In genomic region chr7:116223598-116223997, GRCh38 we compare ENCODE assay signal across 16 cellular contexts. TPM values are rescaled to one million over a fixed set of nuclear protein-coding genes. Genes with fewer than 3 reads are reported as not detected.
DNase-seq lines count a peak whose midpoint lies in the region; ATAC-seq and TF ChIP-seq lines count a peak whose summit lies in the region.
"Had no signal": no experiment of that assay in that cellular context is flagged by ENCODE, and none has a peak within 500 bp of the region (broad histone marks: within the 10 kb centered on the region; RNA-seq: fewer than 3 reads in every experiment).

No MANE protein-coding gene starts in this region.

- intact Hi-C loops in activated CD4-positive, alpha-beta T cell treated with anti-CD3 and anti-CD28 coated beads for 36 hours (cut with DNase I, micrococcal nuclease) = no loop called here

- peaks cover 83% of the 10 kb centered on the region for H3K4me1 Mint-ChIP-seq in activated CD4-positive, alpha-beta T cell treated with anti-CD3 and anti-CD28 coated beads for 36 hours
- peaks cover 56 to 73% (median 59%) of the 10 kb centered on the region in 3 donors for H3K4me1 Mint-ChIP-seq in IgD-negative memory B cell
- peaks cover 93% of the 10 kb centered on the region for H3K4me1 Mint-ChIP-seq in chondrocyte (ENCODE audit: low read depth)
- H3K4me1 Mint-ChIP-seq in stimulated activated memory B cell treated with anti-CD40 and anti-IgM and Interleukin-4, amounts not matched to agents 10 μg/mL and 1 μg/mL and 100 μg/mL, for 72 hours = peaks cover 60% of the 10 kb centered on the region

- no peaks in the 10 kb centered on the region for H3K27me3 Mint-ChIP-seq in activated CD4-positive, alpha-beta T cell treated with anti-CD3 and anti-CD28 coated beads for 36 hours
- H3K27me3 Mint-ChIP-seq in IgD-negative memory B cell = no peaks in the 10 kb centered on the region
- no peaks in the 10 kb centered on the region for H3K27me3 Mint-ChIP-seq in chondrocyte (ENCODE audit: low read depth)
- no peaks in the 10 kb centered on the region for H3K27me3 Mint-ChIP-seq in stimulated activated memory B cell treated with anti-CD40 and anti-IgM and Interleukin-4, amounts not matched to agents 10 μg/mL and 1 μg/mL and 100 μg/mL, for 72 hours

- CTCF ChIA-PET in activated CD4-positive, alpha-beta T cell treated with anti-CD3 and anti-CD28 coated beads for 36 hours (lab: Charles Lee) = interaction anchor here (0.6 to 0.9 kb wide), 2 partner anchors 43 to 362 kb away, joined by 3 to 5 read pairs; no protein-coding TSS in a partner anchor

- H3K36me3 Mint-ChIP-seq in activated CD4-positive, alpha-beta T cell treated with anti-CD3 and anti-CD28 coated beads for 36 hours (ENCODE audit: low read depth) = no peaks in the 10 kb centered on the region
- H3K36me3 Mint-ChIP-seq in IgD-negative memory B cell (peaks cover 2% of the 10 kb centered on the region), chondrocyte (ENCODE audit: low read depth) (no peaks in the 10 kb centered on the region)
- no peaks in the 10 kb centered on the region for H3K36me3 Mint-ChIP-seq in stimulated activated memory B cell treated with anti-CD40 and anti-IgM and Interleukin-4, amounts not matched to agents 10 μg/mL and 1 μg/mL and 100 μg/mL, for 72 hours
- H3K36me3 Mint-ChIP-seq: neural progenitor cell had no signal

- TF ChIP-seq CTCF in chondrocyte (IDR thresholded peaks at IDR 0.05) = no peak

- POLR2A ChIA-PET in activated CD4-positive, alpha-beta T cell treated with anti-CD3 and anti-CD28 coated beads for 36 hours (lab: Charles Lee) = no interaction called here

- peak overlapping the region; percentile 64 for H3K27ac Mint-ChIP-seq in activated CD4-positive, alpha-beta T cell treated with anti-CD3 and anti-CD28 coated beads for 36 hours
- H3K27ac Mint-ChIP-seq in IgD-negative memory B cell (peak overlapping the region in 1 of 3 donors; percentile 7), chondrocyte (ENCODE audit: unreplicated experiment) (peak overlapping the region; percentile 68)
- peak overlapping the region; percentile 91 for H3K27ac Mint-ChIP-seq in stimulated activated memory B cell treated with anti-CD40 and anti-IgM and Interleukin-4, amounts not matched to agents 10 μg/mL and 1 μg/mL and 100 μg/mL, for 72 hours

- DNase-seq in activated CD4-positive, alpha-beta T cell treated with anti-CD3 and anti-CD28 coated beads for 36 hours = no peak
- no peak for DNase-seq in activated CD4-positive, alpha-beta T cell treated with anti-CD3 and anti-CD28 coated beads, Interleukin-2, amount 50 U/mL, for 4 hours
- no peak for DNase-seq in chondrocyte (ENCODE audit: low spot score)
- no peak for DNase-seq in HUDEP-2 (lab: John Stamatoyannopoulos, UW; ENCODE audit: unreplicated experiment in 76 of 76)
- DNase-seq in germinal center (ENCODE audit: low spot score) = no peak
- DNase-seq: activated effector memory CD4-positive, alpha-beta T cell treated with anti-CD3 and anti-CD28 coated beads, Interleukin-2, amount 50 U/mL, for 16 hours; head of caudate nucleus; KG1; NCI-H1105; NCI-H748 treated with DMSO at 0.1 percent for 48 hours; SW 1271; testis had no signal

- no peak overlapping the region for H3K4me3 Mint-ChIP-seq in activated CD4-positive, alpha-beta T cell treated with anti-CD3 and anti-CD28 coated beads for 36 hours
- peak overlapping the region in 3 of 4 donors; percentile 2 to 87 (median 67) for H3K4me3 Mint-ChIP-seq in IgD-negative memory B cell
- H3K4me3 Mint-ChIP-seq in chondrocyte (ENCODE audit: unreplicated experiment) = no peak overlapping the region
- H3K4me3 Mint-ChIP-seq in stimulated activated memory B cell treated with anti-CD40 and anti-IgM and Interleukin-4, amounts not matched to agents 10 μg/mL and 1 μg/mL and 100 μg/mL, for 72 hours = peak overlapping the region; percentile 36
- H3K4me3 Mint-ChIP-seq: neural progenitor cell had no signal

- H3K9me3 Mint-ChIP-seq in activated CD4-positive, alpha-beta T cell treated with anti-CD3 and anti-CD28 coated beads for 36 hours (ENCODE audit: low read depth) = no peaks in the 10 kb centered on the region
- H3K9me3 Mint-ChIP-seq in IgD-negative memory B cell = no peaks in the 10 kb centered on the region
- no peaks in the 10 kb centered on the region for H3K9me3 Mint-ChIP-seq in chondrocyte (ENCODE audit: low read depth)
- H3K9me3 Mint-ChIP-seq in stimulated activated memory B cell treated with anti-CD40 and anti-IgM and Interleukin-4, amounts not matched to agents 10 μg/mL and 1 μg/mL and 100 μg/mL, for 72 hours = no peaks in the 10 kb centered on the region

- no peak for ATAC-seq in activated CD4-positive, alpha-beta T cell treated with anti-CD3 and anti-CD28 coated beads for 36 hours
- no peak for ATAC-seq in stimulated activated memory B cell treated with anti-CD40 and anti-IgM and Interleukin-4, amounts not matched to agents 10 μg/mL and 1 μg/mL and 100 μg/mL, for 72 hours
- no peak for ATAC-seq in HG03280 (IDR thresholded peaks at IDR 0.05; ENCODE audit: unreplicated experiment)

RNA-seq across cellular contexts. Expression of gene TES, which starts 13.3 kb away (rescaled TPM):
- 10 to 100 TPM; 84.8 to 97.5 TPM for total RNA-seq in activated CD4-positive, alpha-beta T cell treated with anti-CD3 and anti-CD28 coated beads for 36 hours
- polyA plus RNA-seq in IgD-negative memory B cell = 150 TPM
- 157 to 261 TPM (median 247 TPM) in 3 replicates for total RNA-seq in chondrocyte

Comparison
In these comparisons a context has a peak if more than half of its experiments do, and no peak if none do; other contexts are left out.
1. H3K4me3 Mint-ChIP-seq: peak in IgD-negative memory B cell (3 of 4) and stimulated activated memory B cell treated with anti-CD40 and anti-IgM and Interleukin-4, amounts not matched to agents 10 μg/mL and 1 μg/mL and 100 μg/mL, for 72 hours (single experiment); none in activated CD4-positive, alpha-beta T cell treated with anti-CD3 and anti-CD28 coated beads for 36 hours (single experiment) and chondrocyte (single experiment).